8 cellular contexts compared by ENCODE assay signal in the genomic region with DNA sequence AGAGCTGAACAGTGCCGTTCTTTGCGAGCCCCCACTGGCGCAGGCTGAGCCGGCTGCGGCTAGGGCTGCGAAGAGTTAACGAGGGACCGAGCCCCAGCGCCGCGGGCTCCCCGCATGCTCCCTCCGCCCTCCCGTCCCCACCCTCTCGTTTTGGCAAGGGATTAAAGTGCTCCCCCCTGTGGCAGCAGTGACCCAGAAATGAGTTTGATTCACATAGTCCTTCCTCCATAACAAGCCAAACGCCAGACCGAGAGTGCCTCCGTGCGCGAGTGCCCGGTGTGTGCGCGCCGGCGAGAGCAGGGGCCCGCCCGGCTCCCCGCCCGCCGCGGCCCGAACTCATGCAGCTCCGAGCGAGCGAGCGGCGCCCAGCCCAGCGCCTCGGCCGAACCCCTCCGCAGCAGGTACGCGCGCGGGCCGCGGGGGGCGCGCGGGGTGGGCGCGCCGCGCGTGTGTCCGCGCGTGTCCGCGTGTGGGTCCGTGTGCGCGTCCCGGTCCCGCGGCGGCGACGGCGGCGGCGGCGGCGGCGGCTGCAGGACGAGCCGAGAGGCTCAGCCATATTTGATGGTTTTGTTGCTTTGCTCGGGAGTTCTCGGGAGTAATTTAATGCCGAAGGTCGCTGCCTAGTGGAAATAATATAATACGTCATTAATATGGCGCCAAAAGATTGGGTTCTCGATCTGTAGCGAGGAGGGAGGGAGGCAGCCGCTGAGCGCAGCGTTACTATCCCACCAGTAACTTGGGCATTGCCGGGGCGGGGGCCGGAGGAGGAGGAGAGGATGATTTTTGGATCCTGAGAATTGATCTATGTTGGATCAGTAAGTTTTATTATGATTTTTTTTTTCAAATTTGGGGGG. TPM values are rescaled to one million over a fixed set of nuclear protein-coding genes. Genes with fewer than 3 reads are reported as not detected.
DNase-seq lines count a peak whose midpoint lies in the region; ATAC-seq and TF ChIP-seq lines count a peak whose summit lies in the region.

Gene JADE1 (plus strand): TSS at position 224 of the 854 bp plus-strand sequence. CDS start 22,059 bp downstream, outside the sequence.

- H3K36me3 ChIP-seq in SK-N-MC (ENCODE audit: insufficient read depth, low read length) = no peaks in the 10 kb centered on the region

- ATAC-seq in HG02571 (IDR thresholded peaks at IDR 0.05; ENCODE audit: unreplicated experiment) = peak; percentile 48

- DNase-seq in GM10248 (ENCODE audit: extremely low spot score) (peak; percentile 89), NB4 (ENCODE audit: low read depth) (peak; percentile 95), SK-N-MC (ENCODE audit: low read depth, low spot score) (peak; percentile 84), globus pallidus (ENCODE audit: low spot score) (peak; percentile 92), occipital lobe (lab: John Stamatoyannopoulos, UW) (peak; percentile 89)
- DNase-seq in activated naive CD4-positive, alpha-beta T cell treated with anti-CD3 and anti-CD28 coated beads, Interleukin-2, amount 50 U/mL, for 16 hours = peak; percentile 92

- peak; percentile 74 for TF ChIP-seq CTCF in GM10248 (IDR thresholded peaks at IDR 0.05; ENCODE audit: control extremely low read depth, extremely low read depth, low read depth, missing control alignments)
- peak; percentile 28 for TF ChIP-seq CTCF in NB4 (IDR thresholded peaks at IDR 0.05; ENCODE audit: low read depth, low read length)

- H3K9me3 ChIP-seq in SK-N-MC (ENCODE audit: low read depth, low read length) = no peaks in the 10 kb centered on the region

- H3K27ac ChIP-seq in SK-N-MC (peak within 1 kb of the TSS; percentile 82), temporal lobe (ENCODE audit: low read depth, low read length) (peak within 1 kb of the TSS; percentile 84)

- peak within 1 kb of the TSS; percentile 88 for H3K9ac ChIP-seq in SK-N-MC (ENCODE audit: insufficient read length)

- peak within 1 kb of the TSS; percentile 97 for H3K4me3 ChIP-seq in NB4 (ENCODE audit: low read depth, low read length)
- H3K4me3 ChIP-seq in SK-N-MC = peak within 1 kb of the TSS; percentile 95

- POLR2A ChIA-PET in GM10248 (lab: Yijun Ruan, JAX) = interaction anchor here (0.7 kb wide), 2 partner anchors 108 to 292 kb away, joined by 5 to 9 read pairs; no protein-coding TSS in a partner anchor

- CTCF ChIA-PET in GM10248 (lab: Yijun Ruan, JAX) = interaction anchor here (0.7 to 2.1 kb wide), 10 partner anchors 9 to 360 kb away, joined by 3 to 6 read pairs (median 4); no protein-coding TSS in a partner anchor

- TF ChIP-seq POLR2A in NB4 (IDR thresholded peaks at IDR 0.05; ENCODE audit: extremely low read depth, insufficient read length) = peak; percentile 28

RNA-seq across cellular contexts. Expression of gene JADE1, which starts in this region (rescaled TPM):
- 44.3 TPM for total RNA-seq in occipital lobe
- total RNA-seq in temporal lobe = 26.3 TPM

Comparison
In these comparisons a context has a peak if more than half of its experiments do, and no peak if none do; other contexts are left out.
1. Peak in every context shown above with its lines: DNase-seq, ATAC-seq, H3K4me3 ChIP-seq and H3K27ac ChIP-seq.